Comparison of ENCODE assay signal across 1 cellular context in the genomic region with DNA sequence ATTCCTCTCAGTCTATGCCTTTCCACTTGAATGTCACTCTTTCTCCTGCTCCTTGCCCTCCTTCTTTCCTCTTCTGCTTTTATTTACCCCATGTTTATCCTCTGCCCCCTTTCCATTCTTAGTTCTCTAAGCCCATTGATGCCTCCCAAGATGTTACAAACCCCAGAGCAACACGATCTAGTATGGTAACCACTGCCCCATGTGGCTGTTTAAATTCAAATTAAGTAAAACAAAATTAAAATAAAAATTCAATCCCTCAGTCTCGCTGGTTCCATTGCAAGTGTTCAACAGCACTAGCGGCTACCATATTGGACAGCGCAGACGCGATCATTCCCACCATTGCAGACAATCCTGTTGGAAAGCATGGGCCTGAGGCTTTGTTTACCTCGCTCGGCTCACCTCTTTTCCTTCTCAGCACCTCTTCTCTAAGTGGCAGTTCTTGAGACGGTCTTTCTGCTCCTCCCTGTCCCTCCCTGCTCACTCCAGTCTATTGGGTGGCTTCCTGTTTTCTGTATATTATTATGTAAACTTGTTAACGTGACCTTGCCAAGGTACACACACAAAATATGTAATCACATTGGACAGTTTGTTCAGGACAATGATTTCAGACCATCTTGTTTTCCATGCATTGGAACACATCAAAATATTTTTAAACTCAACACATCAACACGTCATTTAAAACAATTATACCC.
TF ChIP-seq lines count a peak whose summit lies in the region.

No MANE protein-coding gene starts in this region.

TF ChIP-seq in IMR-90, 13 proteins besides CTCF, POLR2A, EP300 and RAD21 (continued from another document):
- TF ChIP-seq, protein P1, sequence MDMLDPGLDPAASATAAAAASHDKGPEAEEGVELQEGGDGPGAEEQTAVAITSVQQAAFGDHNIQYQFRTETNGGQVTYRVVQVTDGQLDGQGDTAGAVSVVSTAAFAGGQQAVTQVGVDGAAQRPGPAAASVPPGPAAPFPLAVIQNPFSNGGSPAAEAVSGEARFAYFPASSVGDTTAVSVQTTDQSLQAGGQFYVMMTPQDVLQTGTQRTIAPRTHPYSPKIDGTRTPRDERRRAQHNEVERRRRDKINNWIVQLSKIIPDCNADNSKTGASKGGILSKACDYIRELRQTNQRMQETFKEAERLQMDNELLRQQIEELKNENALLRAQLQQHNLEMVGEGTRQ (IDR thresholded peaks at IDR 0.05; ENCODE audit: low read depth, low read length), result no peak
- no peak for TF ChIP-seq MXI1 (IDR thresholded peaks at IDR 0.05; ENCODE audit: borderline replicate concordance, low read depth, low read length)
- TF ChIP-seq, protein P2, sequence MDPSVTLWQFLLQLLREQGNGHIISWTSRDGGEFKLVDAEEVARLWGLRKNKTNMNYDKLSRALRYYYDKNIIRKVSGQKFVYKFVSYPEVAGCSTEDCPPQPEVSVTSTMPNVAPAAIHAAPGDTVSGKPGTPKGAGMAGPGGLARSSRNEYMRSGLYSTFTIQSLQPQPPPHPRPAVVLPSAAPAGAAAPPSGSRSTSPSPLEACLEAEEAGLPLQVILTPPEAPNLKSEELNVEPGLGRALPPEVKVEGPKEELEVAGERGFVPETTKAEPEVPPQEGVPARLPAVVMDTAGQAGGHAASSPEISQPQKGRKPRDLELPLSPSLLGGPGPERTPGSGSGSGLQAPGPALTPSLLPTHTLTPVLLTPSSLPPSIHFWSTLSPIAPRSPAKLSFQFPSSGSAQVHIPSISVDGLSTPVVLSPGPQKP (IDR thresholded peaks at IDR 0.05; ENCODE audit: borderline replicate concordance, low read depth, low read length), result no peak
TF ChIP-seq in IMR-90: peak in this region for 0.
